In the genomic region with DNA sequence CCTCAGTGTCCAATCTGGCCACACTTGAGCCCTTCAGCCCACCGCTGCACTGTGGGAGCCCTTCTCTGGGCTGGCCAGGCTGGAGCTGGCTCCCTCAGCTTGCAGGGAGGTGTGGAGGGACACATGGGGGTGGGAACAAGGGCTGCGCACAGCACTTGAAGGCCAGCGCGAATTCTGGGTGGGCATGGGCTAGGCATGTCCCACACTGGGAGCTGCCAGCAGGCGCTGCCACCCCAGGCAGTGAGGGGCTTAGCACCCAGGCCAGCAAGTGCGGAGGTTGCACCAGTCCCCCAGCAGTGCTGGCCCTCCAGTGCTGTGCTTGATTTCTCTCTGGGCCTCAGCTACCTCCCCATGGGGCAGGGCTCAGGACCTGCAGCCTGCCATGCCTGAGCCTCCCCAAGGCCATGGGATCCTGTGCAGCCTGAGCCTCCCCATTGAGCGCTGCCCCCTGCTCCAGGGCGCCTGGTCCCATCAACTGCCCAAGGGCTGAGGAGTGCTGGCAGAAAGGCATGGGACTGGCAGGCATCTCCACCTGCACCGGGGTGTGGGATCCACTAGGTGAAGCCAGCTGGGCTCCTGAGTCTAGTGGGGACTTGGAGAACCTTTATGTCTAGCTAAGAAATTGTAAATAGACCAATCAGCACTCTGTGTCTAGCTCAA, we compare ENCODE assay signal across 28 cellular contexts.
"Had no signal": no experiment of that assay in that cellular context is flagged by ENCODE, and none has a peak within 500 bp of the region (broad histone marks: within the 10 kb centered on the region; RNA-seq: fewer than 3 reads in every experiment).

No MANE protein-coding gene starts in this region.

- H3K36me3 ChIP-seq: esophagus muscularis mucosa, gastroesophageal sphincter, left lung, neural progenitor cell, prostate gland, right atrium auricular region, stomach, thyroid gland, upper lobe of left lung, uterus had no signal

- FAIRE-seq: endothelial cell of umbilical vein, keratinocyte had no signal

- H3K9me3 ChIP-seq: esophagus muscularis mucosa, prostate gland, right atrium auricular region, thyroid gland, upper lobe of left lung, uterus had no signal

- H3K9ac ChIP-seq: neural progenitor cell, parathyroid adenoma had no signal

- H3K4me1 ChIP-seq: esophagus muscularis mucosa, foreskin keratinocyte, gastroesophageal sphincter, left lung, neural progenitor cell, parathyroid adenoma, prostate gland, right atrium auricular region, stomach, thyroid gland, upper lobe of left lung, uterus had no signal

- H3K27me3 ChIP-seq: foreskin keratinocyte, gastroesophageal sphincter, left lung, neural progenitor cell, right atrium auricular region, thyroid gland, upper lobe of left lung, uterus had no signal

- H3K27ac ChIP-seq: coronary artery, esophagus muscularis mucosa, foreskin keratinocyte, gastroesophageal sphincter, left lung, neural progenitor cell, parathyroid adenoma, prostate gland, right atrium auricular region, skin epidermis, stomach, thyroid gland, upper lobe of left lung, uterus had no signal

- DNase-seq: dermis blood vessel endothelial cell; effector memory CD4-positive, alpha-beta T cell; foreskin keratinocyte; hypothalamus; mammary epithelial cell; mesendoderm; midbrain; stimulated activated CD4-positive, alpha-beta T cell treated with anti-CD3 and anti-CD28 coated beads, Interleukin-12 subunit alpha, Interleukin-12 subunit beta, amount 100 ng/mL, for 4 hours; stimulated activated CD4-positive, alpha-beta T cell treated with anti-CD3 and anti-CD28 coated beads, Interleukin-1b, Interleukin-23, amount 100 ng/mL, for 48 hours; stimulated activated CD4-positive, alpha-beta T cell treated with anti-CD3 and anti-CD28 coated beads, Interleukin-4, amount 100 ng/mL, for 1 hour; stimulated activated CD8-positive, alpha-beta memory T cell treated with anti-CD3 and anti-CD28 coated beads, Interleukin-4, amount 100 ng/mL, for 48 hours; stimulated activated naive CD4-positive, alpha-beta T cell; stomach; thyroid gland; uterus had no signal

- ATAC-seq: foreskin keratinocyte; gastroesophageal sphincter; left lung; naive thymus-derived CD4-positive, alpha-beta T cell had no signal

- H3K4me3 ChIP-seq: coronary artery, esophagus muscularis mucosa, gastroesophageal sphincter, left lung, neural progenitor cell, prostate gland, right atrium auricular region, skin epidermis, stomach, thyroid gland, upper lobe of left lung, uterus had no signal
